ENCODE assay signal across 19 cellular contexts in the genomic region with DNA sequence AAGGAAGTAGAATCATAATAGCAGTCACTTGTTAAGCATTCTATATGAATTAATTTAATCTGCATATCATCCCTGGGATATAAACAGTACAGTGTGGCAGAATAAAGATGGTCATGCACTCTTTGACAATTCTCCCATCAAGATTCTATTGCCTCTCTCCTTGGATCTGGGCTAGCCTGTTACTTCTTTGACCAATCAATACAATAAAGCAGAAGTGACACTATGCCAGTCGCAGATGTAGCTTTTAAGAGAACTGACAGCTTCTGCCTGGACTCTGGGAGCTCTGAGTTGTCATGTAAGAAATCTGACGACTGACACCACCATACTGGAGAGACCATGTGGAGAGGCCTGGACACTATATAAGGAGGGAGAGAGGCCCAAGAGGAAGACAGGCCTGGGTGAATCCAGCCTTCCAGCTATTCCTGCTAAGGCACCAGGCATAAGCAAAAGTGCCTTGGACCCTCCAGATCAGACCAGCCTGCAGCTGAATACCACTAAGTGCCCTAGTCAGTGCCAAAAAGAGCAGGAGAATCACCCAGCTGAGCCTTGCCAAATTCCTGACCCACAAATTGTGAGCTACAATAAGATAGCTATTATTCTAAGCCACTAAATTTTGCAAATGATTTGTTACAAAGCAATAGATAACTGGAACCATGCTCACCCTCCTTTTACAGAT.
"Had no signal": no experiment of that assay in that cellular context is flagged by ENCODE, and none has a peak within 500 bp of the region (broad histone marks: within the 10 kb centered on the region; RNA-seq: fewer than 3 reads in every experiment).

No MANE protein-coding gene starts in this region.

- DNase-seq: activated CD4-positive, alpha-beta T cell treated with anti-CD3 and anti-CD28 coated beads, Interleukin-2, amount 10 ng/mL, durations not matched to agents 24 days and 14 days; activated gamma-delta T cell; activated T-cell treated with anti-CD3 and anti-CD28 coated beads, Interleukin-2, amount 50 U/mL, for 72 hours; effector CD8-positive, alpha-beta T cell; immature natural killer cell; kidney glomerular epithelial cell; left ventricle myocardium inferior; naive thymus-derived CD4-positive, alpha-beta T cell; pancreas; sigmoid colon; stimulated activated CD4-positive, alpha-beta T cell treated with anti-CD3 and anti-CD28 coated beads, Interleukin-4, amount 100 ng/mL, for 24 hours; T-helper 1 cell; T1000; upper lobe of right lung had no signal

- H3K27me3 ChIP-seq: breast epithelium, neutrophil, pancreas, sigmoid colon, upper lobe of right lung had no signal

- H3K36me3 Mint-ChIP-seq: stimulated activated memory B cell treated with anti-CD40 and anti-IgM and Interleukin-4, amounts not matched to agents 10 μg/mL and 1 μg/mL and 100 μg/mL, for 72 hours had no signal

- H3K4me3 ChIP-seq: breast epithelium, left ventricle myocardium inferior, pancreas, sigmoid colon, thoracic aorta, upper lobe of right lung had no signal

- H3K4me3 Mint-ChIP-seq: activated CD4-positive, alpha-beta T cell treated with anti-CD3 and anti-CD28 coated beads, Interleukin-2, amount 10 ng/mL, durations not matched to agents 24 days and 14 days; activated naive CD4-positive, alpha-beta T cell treated with anti-CD3 and anti-CD28 coated beads, Interleukin-2, amount 50 U/mL, for 24 hours; activated T-cell treated with anti-CD3 and anti-CD28 coated beads, Interleukin-2, amount 50 U/mL, for 72 hours; naive thymus-derived CD4-positive, alpha-beta T cell; stimulated activated memory B cell treated with anti-CD40 and anti-IgM and Interleukin-4, amounts not matched to agents 10 μg/mL and 1 μg/mL and 100 μg/mL, for 72 hours had no signal

- H3K36me3 ChIP-seq: breast epithelium, left ventricle myocardium inferior, pancreas, sigmoid colon, thoracic aorta, upper lobe of right lung had no signal

- ATAC-seq: activated T-cell treated with anti-CD3 and anti-CD28 coated beads, Interleukin-2, amount 50 U/mL, for 72 hours; naive thymus-derived CD4-positive, alpha-beta T cell; pancreas; stimulated activated memory B cell treated with anti-CD40 and anti-IgM and Interleukin-4, amounts not matched to agents 10 μg/mL and 1 μg/mL and 100 μg/mL, for 72 hours; upper lobe of right lung had no signal

- H3K27ac ChIP-seq: breast epithelium, left ventricle myocardium inferior, neutrophil, pancreas, thoracic aorta, upper lobe of right lung had no signal

- H3K9me3 Mint-ChIP-seq: activated naive CD4-positive, alpha-beta T cell treated with anti-CD3 and anti-CD28 coated beads, Interleukin-2, amount 50 U/mL, for 24 hours; activated T-cell treated with anti-CD3 and anti-CD28 coated beads, Interleukin-2, amount 50 U/mL, for 72 hours; immature natural killer cell; stimulated activated memory B cell treated with anti-CD40 and anti-IgM and Interleukin-4, amounts not matched to agents 10 μg/mL and 1 μg/mL and 100 μg/mL, for 72 hours had no signal

- H3K27me3 Mint-ChIP-seq: activated naive CD4-positive, alpha-beta T cell treated with anti-CD3 and anti-CD28 coated beads, Interleukin-2, amount 50 U/mL, for 24 hours; stimulated activated memory B cell treated with anti-CD40 and anti-IgM and Interleukin-4, amounts not matched to agents 10 μg/mL and 1 μg/mL and 100 μg/mL, for 72 hours had no signal

- H3K9me3 ChIP-seq: breast epithelium, neutrophil, pancreas, sigmoid colon, thoracic aorta, upper lobe of right lung had no signal

- H3K4me1 ChIP-seq: breast epithelium, pancreas had no signal

- H3K27ac Mint-ChIP-seq: activated CD4-positive, alpha-beta T cell treated with anti-CD3 and anti-CD28 coated beads, Interleukin-2, amount 10 ng/mL, durations not matched to agents 24 days and 14 days; activated naive CD4-positive, alpha-beta T cell treated with anti-CD3 and anti-CD28 coated beads, Interleukin-2, amount 50 U/mL, for 24 hours; activated T-cell treated with anti-CD3 and anti-CD28 coated beads, Interleukin-2, amount 50 U/mL, for 72 hours; stimulated activated memory B cell treated with anti-CD40 and anti-IgM and Interleukin-4, amounts not matched to agents 10 μg/mL and 1 μg/mL and 100 μg/mL, for 72 hours had no signal
